In genomic region chr12:25384038-25384953, GRCh38 we compare ENCODE assay signal across 8 cellular contexts.
A peak's percentile ranks its signal among the peaks of the same experiment; 100 is the strongest.
DNase-seq lines count a peak whose midpoint lies in the region; ATAC-seq and TF ChIP-seq lines count a peak whose summit lies in the region.

No MANE protein-coding gene starts in this region.

- ATAC-seq in activated CD4-positive, alpha-beta T cell treated with anti-CD3 and anti-CD28 coated beads for 36 hours: no peak
- ATAC-seq in left lung (no peak), HG03457 (IDR thresholded peaks at IDR 0.05; ENCODE audit: unreplicated experiment) (no peak), HG03565 (IDR thresholded peaks at IDR 0.05; ENCODE audit: unreplicated experiment) (no peak)

- H3K27ac ChIP-seq in left lung: peak overlapping the region; percentile 100
- H3K27ac ChIP-seq in suprapubic skin: peak overlapping the region; percentile 99
- no peak overlapping the region for H3K27ac ChIP-seq in Karpas-422 (ENCODE audit: low read length)

- POLR2A ChIA-PET in activated CD4-positive, alpha-beta T cell treated with anti-CD3 and anti-CD28 coated beads for 36 hours (lab: Charles Lee): interaction anchor here (0.6 to 1.2 kb wide), 4 partner anchors 10 to 539 kb away, joined by 3 to 5 read pairs (median 4); no protein-coding TSS in a partner anchor

- H3K27me3 Mint-ChIP-seq in activated CD4-positive, alpha-beta T cell treated with anti-CD3 and anti-CD28 coated beads for 36 hours: peaks cover 8% of the 10 kb centered on the region

- 85% methylated on average over 20 of the region's 20 CpGs for whole genome bisulfite sequencing in suprapubic skin

- intact Hi-C loops in activated CD4-positive, alpha-beta T cell treated with anti-CD3 and anti-CD28 coated beads for 36 hours (cut with DNase I, micrococcal nuclease): no loop called here
- intact Hi-C loops in left lung (cut with DNase I): no loop called here

- H3K9ac ChIP-seq in adipocyte (ENCODE audit: low read length): peak overlapping the region; percentile 95
- H3K9ac ChIP-seq in Karpas-422 (ENCODE audit: low read length): no peak overlapping the region

- no peaks in the 10 kb centered on the region for H3K9me3 Mint-ChIP-seq in activated CD4-positive, alpha-beta T cell treated with anti-CD3 and anti-CD28 coated beads for 36 hours (ENCODE audit: low read depth)

- no peak overlapping the region for H2AFZ ChIP-seq in Karpas-422 (ENCODE audit: low read length)

- peak overlapping the region; percentile 100 for H3K27ac Mint-ChIP-seq in activated CD4-positive, alpha-beta T cell treated with anti-CD3 and anti-CD28 coated beads for 36 hours

- TF ChIP-seq CTCF in left lung (IDR thresholded peaks at IDR 0.05): no peak
- no peak for TF ChIP-seq CTCF in suprapubic skin (IDR thresholded peaks at IDR 0.05)

- H3K4me1 ChIP-seq in adipocyte (ENCODE audit: control insufficient read depth, insufficient read depth, low read length): peaks cover 5% of the 10 kb centered on the region
- H3K4me1 ChIP-seq in left lung: peaks cover 6 to 20% of the 10 kb centered on the region in 2 donors
- H3K4me1 ChIP-seq in suprapubic skin: peaks cover 18% of the 10 kb centered on the region
- H3K4me1 ChIP-seq in Karpas-422 (ENCODE audit: low read length): peaks cover 25% of the 10 kb centered on the region

- CTCF ChIA-PET in activated CD4-positive, alpha-beta T cell treated with anti-CD3 and anti-CD28 coated beads for 36 hours (lab: Charles Lee): interaction anchor here (0.6 to 1.8 kb wide), 3 partner anchors 65 to 288 kb away, joined by 3 to 7 read pairs (median 4); partner anchors contain the start of genes DNAI7 and ETFRF1

- TF ChIP-seq POLR2A in suprapubic skin (IDR thresholded peaks at IDR 0.05): no peak

- peaks cover 7% of the 10 kb centered on the region for H3K36me3 Mint-ChIP-seq in activated CD4-positive, alpha-beta T cell treated with anti-CD3 and anti-CD28 coated beads for 36 hours (ENCODE audit: low read depth)

- no peaks in the 10 kb centered on the region for H3K9me3 ChIP-seq in adipocyte (ENCODE audit: control insufficient read depth, low read length)
- no peaks in the 10 kb centered on the region for H3K9me3 ChIP-seq in left lung
- no peaks in the 10 kb centered on the region for H3K9me3 ChIP-seq in suprapubic skin
- no peaks in the 10 kb centered on the region for H3K9me3 ChIP-seq in Karpas-422 (ENCODE audit: low read length)

- no peaks in the 10 kb centered on the region for H3K36me3 ChIP-seq in adipocyte (ENCODE audit: control insufficient read depth, insufficient read depth, low read length, severe bottlenecking)
- H3K36me3 ChIP-seq in left lung: no peaks in the 10 kb centered on the region
- no peaks in the 10 kb centered on the region for H3K36me3 ChIP-seq in suprapubic skin
- no peaks in the 10 kb centered on the region for H3K36me3 ChIP-seq in Karpas-422 (ENCODE audit: insufficient read depth, low read length)

- H3K4me3 ChIP-seq in adipocyte (ENCODE audit: low read length) (peak overlapping the region; percentile 96), left lung (peak overlapping the region; percentile 51 to 54), suprapubic skin (peak overlapping the region; percentile 70), Karpas-422 (ENCODE audit: low read length) (no peak overlapping the region)

- H3K4me2 ChIP-seq in Karpas-422 (ENCODE audit: low read depth, low read length, poor library complexity, severe bottlenecking): no peak overlapping the region

- no peak for TF ChIP-seq EP300 in suprapubic skin (IDR thresholded peaks at IDR 0.05)

- H3K9me2 ChIP-seq in Karpas-422 (replicated peaks; ENCODE audit: insufficient read depth, low read length): no peaks in the 10 kb centered on the region

- DNase-seq in activated CD4-positive, alpha-beta T cell treated with anti-CD3 and anti-CD28 coated beads for 36 hours: no peak
- no peak for DNase-seq in activated CD4-positive, alpha-beta T cell treated with anti-CD3 and anti-CD28 coated beads, Interleukin-2, amount 50 U/mL, for 1 hour
- DNase-seq in adipocyte (ENCODE audit: low read depth): no peak
- DNase-seq in left lung: no peak
- DNase-seq in suprapubic skin (ENCODE audit: low spot score in 2 of 2): no peak
- DNase-seq in Karpas-422: no peak

- H3K4me1 Mint-ChIP-seq in activated CD4-positive, alpha-beta T cell treated with anti-CD3 and anti-CD28 coated beads for 36 hours: peaks cover 59% of the 10 kb centered on the region

- H3K27me3 ChIP-seq in adipocyte (replicated peaks; ENCODE audit: control insufficient read depth, insufficient read depth, low read length) (no peaks in the 10 kb centered on the region), left lung (no peaks in the 10 kb centered on the region), suprapubic skin (no peaks in the 10 kb centered on the region), Karpas-422 (ENCODE audit: low read length) (no peaks in the 10 kb centered on the region)

- H3K4me3 Mint-ChIP-seq in activated CD4-positive, alpha-beta T cell treated with anti-CD3 and anti-CD28 coated beads for 36 hours: peak overlapping the region; percentile 97

- H3K79me2 ChIP-seq in Karpas-422 (ENCODE audit: low read length): no peaks in the 10 kb centered on the region

- no peaks in the 10 kb centered on the region for H4K20me1 ChIP-seq in Karpas-422 (ENCODE audit: insufficient read depth, low read depth, low read length)
